14 cellular contexts compared by ENCODE assay signal in genomic region chr9:133711428-133712220, GRCh38. TPM values are rescaled to one million over a fixed set of nuclear protein-coding genes. Genes with fewer than 3 reads are reported as not detected.
DNase-seq lines count a peak whose midpoint lies in the region; ATAC-seq, FAIRE-seq and TF ChIP-seq lines count a peak whose summit lies in the region.
"Had no signal": no experiment of that assay in that cellular context is flagged by ENCODE, and none has a peak within 500 bp of the region (broad histone marks: within the 10 kb centered on the region; RNA-seq: fewer than 3 reads in every experiment).

No MANE protein-coding gene starts in this region.

- no peak overlapping the region for H3K4me3 Mint-ChIP-seq in activated T-helper 17 cell treated with anti-CD3 and anti-CD28 coated beads, Interleukin-2, amount 50 U/mL, for 72 hours

- POLR2A ChIA-PET in endothelial cell of umbilical vein (lab: Charles Lee) = no interaction called here

- no peaks in the 10 kb centered on the region for H3K27me3 Mint-ChIP-seq in activated T-helper 17 cell treated with anti-CD3 and anti-CD28 coated beads, Interleukin-2, amount 50 U/mL, for 72 hours

- CTCF ChIA-PET in endothelial cell of umbilical vein (lab: Charles Lee) = no interaction called here

- dilution Hi-C loops in endothelial cell of umbilical vein (cut with MboI; ENCODE audit: extremely low pct_ligation_motif_present, low sequenced_read_pairs) = no loop called here

- H3K4me1 ChIP-seq in endothelial cell of umbilical vein (ENCODE audit: control insufficient read depth, extremely low read depth, insufficient read depth, low read length) (no peaks in the 10 kb centered on the region), lung (ENCODE audit: control insufficient read depth in 2 of 2, insufficient read depth in 2 of 2, low read length in 2 of 2) (peaks cover 0 to 9% of the 10 kb centered on the region in 2 donors)

- H3K27ac ChIP-seq in endothelial cell of umbilical vein (ENCODE audit: insufficient read depth, low read depth, low read length) = no peak overlapping the region
- H3K27ac ChIP-seq in lung (ENCODE audit: low read depth in 1 of 2, low read length in 1 of 2) = peak overlapping the region in 1 of 2 donors; percentile 66
- H3K27ac ChIP-seq: SK-N-MC had no signal

- H3K27me3 ChIP-seq in endothelial cell of umbilical vein (ENCODE audit: control insufficient read depth in 2 of 2, insufficient read depth in 2 of 2, low read length in 2 of 2) = no peaks in the 10 kb centered on the region
- no peaks in the 10 kb centered on the region for H3K27me3 ChIP-seq in lung (ENCODE audit: control insufficient read depth, insufficient read depth)

- no peaks in the 10 kb centered on the region for H3K9me3 Mint-ChIP-seq in activated T-helper 17 cell treated with anti-CD3 and anti-CD28 coated beads, Interleukin-2, amount 50 U/mL, for 72 hours

- DNase-seq in AG10803 (ENCODE audit: low read depth) (peak; percentile 13), RKO (ENCODE audit: low spot score) (peak; percentile 52), endothelial cell of umbilical vein (ENCODE audit: low read depth, low spot score) (no peak), lung (ENCODE audit: low spot score) (no peak), NCI-H187 treated with DMSO at 0.1 percent for 48 hours (lab: John Stamatoyannopoulos, UW) (no peak), activated gamma-delta T cell treated with Interleukin-2 at 50 U/mL for 16 hours (no peak)
- DNase-seq: activated naive CD4-positive, alpha-beta T cell treated with Interleukin-2 at 50 U/mL for 16 hours; DMS79; NCI-H1105; NCI-H69; small intestine had no signal

- BruUV-seq in endothelial cell of umbilical vein (replicated peaks; lab: Mats Ljungman, UMichigan) = no TSS peak

- H3K9me1 ChIP-seq in endothelial cell of umbilical vein (replicated peaks; ENCODE audit: control insufficient read depth, extremely low read depth, insufficient read depth, low read length) = no peaks in the 10 kb centered on the region

- ATAC-seq in lung (ENCODE audit: insufficient read depth, low FRiP score) (peak; percentile 61), HG03565 (IDR thresholded peaks at IDR 0.05; ENCODE audit: unreplicated experiment) (no peak)
- ATAC-seq in activated T-helper 17 cell treated with anti-CD3 and anti-CD28 coated beads, Interleukin-2, amount 50 U/mL, for 72 hours (replicated peaks) = no peak

- no peak for FAIRE-seq in endothelial cell of umbilical vein (lab: Jason Lieb, UNC)
- FAIRE-seq: small intestine had no signal

- 73 to 86% methylated on average over 30 to 32 of the region's 32 CpGs for WGBS in lung, 2 donors

- H3K4me3 ChIP-seq in AG10803 (ENCODE audit: low read length) = no peak overlapping the region
- H3K4me3 ChIP-seq in endothelial cell of umbilical vein (replicated peaks in 1 of 3; ENCODE audit: insufficient read depth in 1 of 3, low read depth in 1 of 3, low read length in 3 of 3) = no peak overlapping the region
- H3K4me3 ChIP-seq in lung = no peak overlapping the region
- H3K4me3 ChIP-seq: SK-N-MC had no signal

- no peak for TF ChIP-seq POLR2A in endothelial cell of umbilical vein (IDR thresholded peaks at IDR 0.05; ENCODE audit: low read depth, low read length)

- H3K36me3 Mint-ChIP-seq in activated T-helper 17 cell treated with anti-CD3 and anti-CD28 coated beads, Interleukin-2, amount 50 U/mL, for 72 hours (ENCODE audit: low read depth) = no peaks in the 10 kb centered on the region

- H3K9me3 ChIP-seq in endothelial cell of umbilical vein (replicated peaks; ENCODE audit: control insufficient read depth, insufficient read depth, low read length) = no peaks in the 10 kb centered on the region
- H3K9me3 ChIP-seq in lung (ENCODE audit: control insufficient read depth in 2 of 2, insufficient read depth in 1 of 2, low read length in 1 of 2) = no peaks in the 10 kb centered on the region

- peak overlapping the region; percentile 44 for H2AFZ ChIP-seq in endothelial cell of umbilical vein (ENCODE audit: low read depth, low read length)

- no peaks in the 10 kb centered on the region for H4K20me1 ChIP-seq in endothelial cell of umbilical vein (replicated peaks; ENCODE audit: control insufficient read depth, extremely low read depth, insufficient read depth, low read length)

- H3K36me3 ChIP-seq in endothelial cell of umbilical vein (ENCODE audit: control insufficient read depth in 2 of 2, extremely low read depth in 1 of 2, insufficient read depth in 2 of 2, low read length in 2 of 2) (no peaks in the 10 kb centered on the region), lung (ENCODE audit: control insufficient read depth in 2 of 2, insufficient read depth in 2 of 2, low read length in 2 of 2) (peaks cover 0 to 4% of the 10 kb centered on the region in 2 donors)

- H3K4me1 Mint-ChIP-seq in activated T-helper 17 cell treated with anti-CD3 and anti-CD28 coated beads, Interleukin-2, amount 50 U/mL, for 72 hours = peaks cover 6% of the 10 kb centered on the region

- no peak overlapping the region for H3K27ac Mint-ChIP-seq in activated T-helper 17 cell treated with anti-CD3 and anti-CD28 coated beads, Interleukin-2, amount 50 U/mL, for 72 hours

- intact Hi-C loops in endothelial cell of umbilical vein (cut with micrococcal nuclease) = no loop called here

- H3K9ac ChIP-seq in endothelial cell of umbilical vein (replicated peaks; ENCODE audit: extremely low read depth, insufficient read depth, low read length) = no peak overlapping the region

- H3K4me2 ChIP-seq in endothelial cell of umbilical vein (ENCODE audit: insufficient read depth, low read length) = no peak overlapping the region

- TF ChIP-seq CTCF in AG10803 (conservative IDR thresholded peaks at IDR 0.05; ENCODE audit: low read length) (no peak), endothelial cell of umbilical vein (IDR thresholded peaks at IDR 0.05; ENCODE audit: extremely low read depth in 1 of 2, insufficient read depth in 1 of 2, low read depth in 1 of 2, low read length in 2 of 2) (no peak), lung (IDR thresholded peaks at IDR 0.05; ENCODE audit: control extremely low read depth, extremely low read depth) (no peak)

- no peaks in the 10 kb centered on the region for H3K79me2 ChIP-seq in endothelial cell of umbilical vein (ENCODE audit: control insufficient read depth, insufficient read depth, low read length)

TF ChIP-seq in endothelial cell of umbilical vein, 7 proteins besides CTCF, POLR2A, EP300 and RAD21:
- TF ChIP-seq FOS (IDR thresholded peaks at IDR 0.05; ENCODE audit: borderline replicate concordance, insufficient read depth, low read length) = no peak
- no peak for TF ChIP-seq EZH2 (IDR thresholded peaks at IDR 0.05; ENCODE audit: borderline replicate concordance, low read depth, low read length, severe bottlenecking)
- no peak for TF ChIP-seq JUN (IDR thresholded peaks at IDR 0.05; ENCODE audit: borderline replicate concordance, insufficient read depth, insufficient read length, low read depth)
- no peak for TF ChIP-seq POLR2AphosphoS5 (IDR thresholded peaks at IDR 0.05; ENCODE audit: insufficient read depth, low read depth, low read length)
- TF ChIP-seq MAX (IDR thresholded peaks at IDR 0.05; ENCODE audit: insufficient read depth, insufficient read length) = no peak
- no peak for TF ChIP-seq GATA2 (IDR thresholded peaks at IDR 0.05; ENCODE audit: insufficient read depth, insufficient read length, low read depth, low read length)
- TF ChIP-seq MYC (IDR thresholded peaks at IDR 0.05; ENCODE audit: low read depth, low read length) = no peak

RNA-seq across cellular contexts. Expression of gene SARDH, which starts 26.5 kb away (rescaled TPM):
- 0.30 and 0.44 TPM in 2 replicates for total RNA-seq in endothelial cell of umbilical vein
- polyA plus RNA-seq in endothelial cell of umbilical vein = 0.16 and 0.19 TPM in 2 replicates
- polyA plus RNA-seq in endothelial cell of umbilical vein (2011; cell fraction: cytosol; rRNA removed) = 0.10 and 0.14 TPM in 2 replicates
- 0.55 and 0.66 TPM in 2 replicates for polyA plus RNA-seq in endothelial cell of umbilical vein (2011; cell fraction: nucleus; rRNA removed)
- polyA plus RNA-seq in endothelial cell of umbilical vein (2012) = 0.08 and 0.44 TPM in 2 replicates
- polyA minus RNA-seq in endothelial cell of umbilical vein = 0.13 TPM in 1 of 2 replicates, not detected in the other
- polyA minus RNA-seq in endothelial cell of umbilical vein (2011; cell fraction: cytosol; rRNA and poly(A)+ RNA removed) = not detected
- polyA minus RNA-seq in endothelial cell of umbilical vein (2011; cell fraction: nucleus; rRNA and poly(A)+ RNA removed) = 0.14 and 0.38 TPM in 2 replicates
- 1 to 10 TPM; 7.3 to 8.4 TPM for total RNA-seq in lung
- 1 to 10 TPM; 1.8 to 2.2 TPM for polyA plus RNA-seq in lung
- 1 to 10 TPM; 2.7 to 2.8 TPM for total RNA-seq in activated T-helper 17 cell treated with anti-CD3 and anti-CD28 coated beads, Interleukin-2, amount 50 U/mL, for 72 hours

Comparison
In these comparisons a context has a peak if more than half of its experiments do, and no peak if none do; other contexts are left out.
1. DNase-seq: peak in AG10803 (single experiment) and RKO (single experiment); none in endothelial cell of umbilical vein (single experiment), lung (single experiment), NCI-H187 treated with DMSO at 0.1 percent for 48 hours (single experiment) and activated gamma-delta T cell treated with Interleukin-2 at 50 U/mL for 16 hours (single experiment).